8 cellular contexts compared by ENCODE assay signal in the genomic region with DNA sequence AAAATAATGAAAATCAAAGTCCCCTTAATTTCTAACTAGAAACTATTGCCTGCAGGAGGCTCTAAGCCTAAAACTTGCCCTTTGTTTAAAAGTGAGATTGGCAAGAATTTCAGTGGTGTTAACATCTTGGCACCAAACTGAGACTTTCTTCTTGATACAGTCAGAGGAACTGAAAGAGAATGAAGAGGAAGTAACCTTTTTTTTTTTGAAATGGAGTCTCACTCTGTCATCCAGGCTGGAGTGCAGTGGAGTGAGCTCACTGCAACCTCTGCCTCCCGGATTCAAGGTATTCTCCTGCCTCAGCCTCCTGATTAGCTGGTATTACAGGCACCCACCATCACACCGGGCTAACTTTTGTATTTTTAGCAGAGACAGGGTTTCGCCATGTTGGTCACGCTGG. TPM values are rescaled to one million over a fixed set of nuclear protein-coding genes. Genes with fewer than 3 reads are reported as not detected.
DNase-seq lines count a peak whose midpoint lies in the region; ATAC-seq and TF ChIP-seq lines count a peak whose summit lies in the region.

No MANE protein-coding gene starts in this region.

- H3K4me3 ChIP-seq in SU-DHL-6 (ENCODE audit: insufficient read depth, low read length, poor library complexity, severe bottlenecking) (peak overlapping the region; percentile 73), psoas muscle (no peak overlapping the region), colonic mucosa (no peak overlapping the region)
- no peak overlapping the region for H3K4me3 ChIP-seq in naive thymus-derived CD4-positive, alpha-beta T cell (ENCODE audit: low read length)

- no peak overlapping the region for H3K27ac Mint-ChIP-seq in naive thymus-derived CD4-positive, alpha-beta T cell

- H3K4me1 Mint-ChIP-seq in naive thymus-derived CD4-positive, alpha-beta T cell = peaks cover 18 to 63% (median 38%) of the 10 kb centered on the region in 7 donors

- H3K36me3 ChIP-seq in SU-DHL-6 (ENCODE audit: low read length) (peaks cover 16% of the 10 kb centered on the region), psoas muscle (ENCODE audit: insufficient read depth in 1 of 2, low read depth in 1 of 2) (no peaks in the 10 kb centered on the region), colonic mucosa (no peaks in the 10 kb centered on the region)
- H3K36me3 ChIP-seq in naive thymus-derived CD4-positive, alpha-beta T cell (ENCODE audit: control insufficient read depth in 2 of 3, insufficient read depth in 3 of 3, low read length in 3 of 3) = no peaks in the 10 kb centered on the region

- peaks cover 42% of the 10 kb centered on the region for H3K4me1 ChIP-seq in psoas muscle
- H3K4me1 ChIP-seq in naive thymus-derived CD4-positive, alpha-beta T cell (ENCODE audit: control insufficient read depth in 2 of 2, insufficient read depth in 2 of 2, low read length in 2 of 2) = peaks cover 13% of the 10 kb centered on the region in 2 donors
- no peaks in the 10 kb centered on the region for H3K4me1 ChIP-seq in colonic mucosa

- no peaks in the 10 kb centered on the region for H3K9me3 ChIP-seq in SU-DHL-6 (ENCODE audit: insufficient read depth, low read length)
- H3K9me3 ChIP-seq in psoas muscle = no peaks in the 10 kb centered on the region
- no peaks in the 10 kb centered on the region for H3K9me3 ChIP-seq in naive thymus-derived CD4-positive, alpha-beta T cell (ENCODE audit: control insufficient read depth in 2 of 3, low read length in 3 of 3)
- no peaks in the 10 kb centered on the region for H3K9me3 ChIP-seq in colonic mucosa

- H3K4me2 ChIP-seq in SU-DHL-6 (ENCODE audit: low read depth, low read length, poor library complexity, severe bottlenecking) = peak overlapping the region; percentile 93

- peaks cover 81% of the 10 kb centered on the region for H3K79me2 ChIP-seq in SU-DHL-6 (ENCODE audit: insufficient read depth, low read length)

- ATAC-seq in GM19328 (IDR thresholded peaks at IDR 0.05; ENCODE audit: unreplicated experiment) (peak; percentile 46), HG03066 (IDR thresholded peaks at IDR 0.05; ENCODE audit: low read depth, unreplicated experiment) (peak; percentile 50), psoas muscle (no peak)
- no peak for ATAC-seq in naive thymus-derived CD4-positive, alpha-beta T cell

- no peaks in the 10 kb centered on the region for H3K9me2 ChIP-seq in SU-DHL-6 (replicated peaks; ENCODE audit: insufficient read depth, low read length)

- TF ChIP-seq CTCF in SU-DHL-6 (IDR thresholded peaks at IDR 0.05; ENCODE audit: insufficient read depth, low read length, poor library complexity, severe bottlenecking) (no peak), psoas muscle (IDR thresholded peaks at IDR 0.05) (no peak), colonic mucosa (IDR thresholded peaks at IDR 0.05) (no peak)

- no peaks in the 10 kb centered on the region for H3K27me3 ChIP-seq in SU-DHL-6 (ENCODE audit: low read length)
- no peaks in the 10 kb centered on the region for H3K27me3 ChIP-seq in psoas muscle (ENCODE audit: insufficient read depth in 3 of 3, low read length in 2 of 3)
- no peaks in the 10 kb centered on the region for H3K27me3 ChIP-seq in naive thymus-derived CD4-positive, alpha-beta T cell (ENCODE audit: control insufficient read depth in 2 of 2, insufficient read depth in 2 of 2, low read length in 2 of 2)
- H3K27me3 ChIP-seq in colonic mucosa = no peaks in the 10 kb centered on the region

- peak overlapping the region; percentile 82 for H3K27ac ChIP-seq in SU-DHL-6 (ENCODE audit: low read depth, low read length)
- H3K27ac ChIP-seq in psoas muscle = peak overlapping the region; percentile 28
- H3K27ac ChIP-seq in naive thymus-derived CD4-positive, alpha-beta T cell (ENCODE audit: low read depth, low read length) = no peak overlapping the region
- H3K27ac ChIP-seq in colonic mucosa = no peak overlapping the region

- peaks cover 0 to 18% (median 5%) of the 10 kb centered on the region in 5 donors for H3K36me3 Mint-ChIP-seq in naive thymus-derived CD4-positive, alpha-beta T cell

- no peaks in the 10 kb centered on the region for H3K9me3 Mint-ChIP-seq in naive thymus-derived CD4-positive, alpha-beta T cell

- H3K9ac ChIP-seq in SU-DHL-6 (ENCODE audit: low read length) = peak overlapping the region; percentile 73
- H3K9ac ChIP-seq in colonic mucosa (ENCODE audit: low read depth in 2 of 2, low read length in 2 of 2) = no peak overlapping the region

- no peaks in the 10 kb centered on the region for H4K20me1 ChIP-seq in SU-DHL-6 (ENCODE audit: low read depth, low read length)

- H3K27me3 Mint-ChIP-seq in naive thymus-derived CD4-positive, alpha-beta T cell = no peaks in the 10 kb centered on the region

- CTCF ChIA-PET in naive thymus-derived CD4-positive, alpha-beta T cell (lab: Charles Lee) = interaction anchor here (0.6 kb wide), 1 partner anchor 11 kb away, joined by 3 read pairs; no protein-coding TSS in a partner anchor

- peaks cover 39% of the 10 kb centered on the region for H3F3A ChIP-seq in SU-DHL-6 (ENCODE audit: insufficient read depth)

- 66 to 81% (median 70%) methylated on average over 4 of the region's 4 CpGs for WGBS in psoas muscle, 3 donors

- peak overlapping the region in 1 of 10 donors; percentile 20 for H3K4me3 Mint-ChIP-seq in naive thymus-derived CD4-positive, alpha-beta T cell

- peak overlapping the region; percentile 55 for H2AFZ ChIP-seq in SU-DHL-6 (ENCODE audit: low read depth, low read length, severe bottlenecking)

- POLR2A ChIA-PET in naive thymus-derived CD4-positive, alpha-beta T cell (lab: Charles Lee) = interaction anchor here (0.7 kb wide), 1 partner anchor 144 kb away, joined by 3 read pairs; no protein-coding TSS in a partner anchor

- intact Hi-C loops in psoas muscle (cut with DNase I) (no loop called here), colonic mucosa (cut with DNase I) (loop anchor here (10.0 kb wide), 1 partner anchor 444 kb away; a partner anchor contains a TSS)
- intact Hi-C loops in naive thymus-derived CD4-positive, alpha-beta T cell (cut with micrococcal nuclease) = no loop called here

- DNase-seq in psoas muscle (no peak), NCI-H510A treated with DMSO at 0.1 percent for 48 hours (lab: John Stamatoyannopoulos, UW) (no peak), colonic mucosa (no peak)
- DNase-seq in activated T-cell treated with anti-CD3 and anti-CD28 coated beads, Interleukin-2, amount 50 U/mL, for 48 hours = no peak
- no peak for DNase-seq in naive thymus-derived CD4-positive, alpha-beta T cell

RNA-seq across cellular contexts. Expression of a gene that starts 3.6 kb away (rescaled TPM):
- total RNA-seq in psoas muscle = 10 to 100 TPM; 12.7 to 14.0 (median 13.8) TPM
- polyA plus RNA-seq in psoas muscle = 1 to 10 TPM; 2.1 to 7.5 (median 3.2) TPM
- total RNA-seq in naive thymus-derived CD4-positive, alpha-beta T cell = 10 to 100 TPM; 13.6 to 33.9 (median 25.7) TPM
- 1 to 10 TPM; 5.9 to 6.3 TPM for polyA plus RNA-seq in naive thymus-derived CD4-positive, alpha-beta T cell
- 10 to 100 TPM; 20.3 to 29.6 TPM for total RNA-seq in colonic mucosa

RNA-seq across cellular contexts. Expression of a gene that starts 5.4 kb away (rescaled TPM):
- total RNA-seq in psoas muscle (1 to 10 TPM; 2.0 to 3.0 (median 2.1) TPM), colonic mucosa (1 to 10 TPM; 3.6 to 3.8 TPM)
- polyA plus RNA-seq in psoas muscle = 1 to 10 TPM; 1.9 to 3.8 (median 3.1) TPM
- 1 to 10 TPM; 6.0 to 9.3 (median 7.4) TPM for total RNA-seq in naive thymus-derived CD4-positive, alpha-beta T cell
- polyA plus RNA-seq in naive thymus-derived CD4-positive, alpha-beta T cell = 1 to 10 TPM; 5.8 to 7.5 TPM

Comparison
In these comparisons a context has a peak if more than half of its experiments do, and no peak if none do; other contexts are left out.
1. ATAC-seq: peak in GM19328 (single experiment) and HG03066 (single experiment); none in psoas muscle (0 of 4) and naive thymus-derived CD4-positive, alpha-beta T cell (single experiment).
2. H3K27ac ChIP-seq: peak in SU-DHL-6 (single experiment) and psoas muscle (single experiment); none in naive thymus-derived CD4-positive, alpha-beta T cell (single experiment) and colonic mucosa (single experiment).